ENCODE assay signal across 16 cellular contexts in genomic region chr18:58943896-58944295, GRCh38.
"Had no signal": no experiment of that assay in that cellular context is flagged by ENCODE, and none has a peak within 500 bp of the region (broad histone marks: within the 10 kb centered on the region; RNA-seq: fewer than 3 reads in every experiment).

No MANE protein-coding gene starts in this region.

- H3K36me3 Mint-ChIP-seq: activated CD4-positive, alpha-beta memory T cell treated with anti-CD3 and anti-CD28 coated beads for 36 hours; activated CD8-positive, alpha-beta memory T cell treated with anti-CD3 and anti-CD28 coated beads, Interleukin-2, amount 10 ng/mL, durations not matched to agents 7 days and 5 days; T-cell had no signal

- H3K4me1 Mint-ChIP-seq: activated naive CD4-positive, alpha-beta T cell treated with anti-CD3 and anti-CD28 coated beads, Interleukin-2, amount 50 U/mL, for 24 hours had no signal

- H3K9me3 Mint-ChIP-seq: activated CD4-positive, alpha-beta memory T cell treated with anti-CD3 and anti-CD28 coated beads for 36 hours; stimulated activated effector memory CD8-positive, alpha-beta T cell treated with anti-CD3 and anti-CD28 coated beads, Interleukin-12 subunit alpha, Interleukin-12 subunit beta, amount 100 ng/mL, for 72 hours; T-cell had no signal

- ATAC-seq: activated CD4-positive, alpha-beta T cell treated with anti-CD3 and anti-CD28 coated beads for 36 hours; activated CD8-positive, alpha-beta memory T cell treated with anti-CD3 and anti-CD28 coated beads, Interleukin-2, amount 10 ng/mL, durations not matched to agents 7 days and 5 days; stimulated activated effector memory CD8-positive, alpha-beta T cell treated with anti-CD3 and anti-CD28 coated beads, Interleukin-12 subunit alpha, Interleukin-12 subunit beta, amount 100 ng/mL, for 72 hours; T-cell had no signal

- H3K27ac Mint-ChIP-seq: activated CD4-positive, alpha-beta memory T cell treated with anti-CD3 and anti-CD28 coated beads for 36 hours; activated CD4-positive, alpha-beta T cell treated with anti-CD3 and anti-CD28 coated beads for 36 hours; activated CD8-positive, alpha-beta memory T cell treated with anti-CD3 and anti-CD28 coated beads, Interleukin-2, amount 10 ng/mL, durations not matched to agents 7 days and 5 days; activated naive CD4-positive, alpha-beta T cell treated with anti-CD3 and anti-CD28 coated beads, Interleukin-2, amount 50 U/mL, for 24 hours; neural progenitor cell; stimulated activated effector memory CD8-positive, alpha-beta T cell treated with anti-CD3 and anti-CD28 coated beads, Interleukin-12 subunit alpha, Interleukin-12 subunit beta, amount 100 ng/mL, for 72 hours; T-cell had no signal

- DNase-seq: activated CD4-positive, alpha-beta memory T cell treated with anti-CD3 and anti-CD28 coated beads for 36 hours; activated CD4-positive, alpha-beta T cell treated with anti-CD3 and anti-CD28 coated beads for 36 hours; activated CD8-positive, alpha-beta memory T cell treated with anti-CD3 and anti-CD28 coated beads, Interleukin-2, amount 10 ng/mL, durations not matched to agents 7 days and 5 days; activated effector memory CD4-positive, alpha-beta T cell treated with Interleukin-2 at 50 U/mL for 16 hours; activated T-cell treated with anti-CD3 and anti-CD28 coated beads, Interleukin-2, amount 50 U/mL, for 1 hour; adrenal gland; esophagus squamous epithelium; ovary; stimulated activated CD4-positive, alpha-beta T cell treated with anti-CD3 and anti-CD28 coated beads, Interleukin-12 subunit alpha, Interleukin-12 subunit beta, amount 100 ng/mL, for 4 hours; stimulated activated CD4-positive, alpha-beta T cell treated with anti-CD3 and anti-CD28 coated beads, Interleukin-2, amount 100 ng/mL, for 24 hours; T-cell; T-helper 9 cell; thyroid gland had no signal

- H3K27me3 Mint-ChIP-seq: activated CD4-positive, alpha-beta memory T cell treated with anti-CD3 and anti-CD28 coated beads for 36 hours; activated CD8-positive, alpha-beta memory T cell treated with anti-CD3 and anti-CD28 coated beads, Interleukin-2, amount 10 ng/mL, durations not matched to agents 7 days and 5 days had no signal

- H3K4me3 Mint-ChIP-seq: activated CD4-positive, alpha-beta memory T cell treated with anti-CD3 and anti-CD28 coated beads for 36 hours; activated CD4-positive, alpha-beta T cell treated with anti-CD3 and anti-CD28 coated beads for 36 hours; activated CD8-positive, alpha-beta memory T cell treated with anti-CD3 and anti-CD28 coated beads, Interleukin-2, amount 10 ng/mL, durations not matched to agents 7 days and 5 days; activated naive CD4-positive, alpha-beta T cell treated with anti-CD3 and anti-CD28 coated beads, Interleukin-2, amount 50 U/mL, for 24 hours; neural progenitor cell; stimulated activated effector memory CD8-positive, alpha-beta T cell treated with anti-CD3 and anti-CD28 coated beads, Interleukin-12 subunit alpha, Interleukin-12 subunit beta, amount 100 ng/mL, for 72 hours; T-cell had no signal
